ENCODE assay signal across 10 cellular contexts in genomic region chr11:65136515-65137096, GRCh38. TPM values are rescaled to one million over a fixed set of nuclear protein-coding genes. Genes with fewer than 3 reads are reported as not detected.
A peak's percentile ranks its signal among the peaks of the same experiment; 100 is the strongest.
DNase-seq lines count a peak whose midpoint lies in the region; ATAC-seq lines count a peak whose summit lies in the region.
"Had no signal": no experiment of that assay in that cellular context is flagged by ENCODE, and none has a peak within 500 bp of the region (broad histone marks: within the 10 kb centered on the region; RNA-seq: fewer than 3 reads in every experiment).

No MANE protein-coding gene starts in this region.

- no peaks in the 10 kb centered on the region for H3K9me3 Mint-ChIP-seq in stimulated activated naive CD8-positive, alpha-beta T cell treated with anti-CD3 and anti-CD28 coated beads, Interleukin-15, Interleukin-2, amounts not matched to agents 100 ng/mL and 50 ng/mL, for 24 hours
- H3K9me3 Mint-ChIP-seq in stimulated activated naive CD8-positive, alpha-beta T cell treated with anti-CD3 and anti-CD28 coated beads, Interleukin-15, amount 100 ng/mL, for 72 hours = no peaks in the 10 kb centered on the region
- no peaks in the 10 kb centered on the region for H3K9me3 Mint-ChIP-seq in activated naive CD8-positive, alpha-beta T cell (ENCODE audit: low read depth)
- H3K9me3 Mint-ChIP-seq in naive B cell = no peaks in the 10 kb centered on the region

- no peak for DNase-seq in stimulated activated naive CD8-positive, alpha-beta T cell treated with anti-CD3 and anti-CD28 coated beads, Interleukin-15, amount 100 ng/mL, for 72 hours
- DNase-seq in naive B cell = no peak
- DNase-seq in GF-D8 (lab: John Stamatoyannopoulos, UW) = no peak
- no peak for DNase-seq in NCI-H1436 (lab: John Stamatoyannopoulos, UW)
- no peak for DNase-seq in NCI-H446 (lab: John Stamatoyannopoulos, UW)
- DNase-seq: NCI-H1694; stimulated activated CD4-positive, alpha-beta T cell treated with anti-CD3 and anti-CD28 coated beads, Interleukin-2, amount 100 ng/mL, for 48 hours had no signal

- H3K27ac Mint-ChIP-seq in stimulated activated naive CD8-positive, alpha-beta T cell treated with anti-CD3 and anti-CD28 coated beads, Interleukin-15, Interleukin-2, amounts not matched to agents 100 ng/mL and 50 ng/mL, for 24 hours = peak overlapping the region; percentile 100
- peak overlapping the region in 1 of 2 donors; percentile 94 for H3K27ac Mint-ChIP-seq in stimulated activated naive CD8-positive, alpha-beta T cell treated with anti-CD3 and anti-CD28 coated beads, Interleukin-15, amount 100 ng/mL, for 72 hours
- peak overlapping the region; percentile 96 for H3K27ac Mint-ChIP-seq in activated naive CD8-positive, alpha-beta T cell
- H3K27ac Mint-ChIP-seq in naive B cell = peak overlapping the region in 4 of 6 donors; percentile 5 to 97 (median 88)

- ATAC-seq in stimulated activated naive CD8-positive, alpha-beta T cell treated with anti-CD3 and anti-CD28 coated beads, Interleukin-15, amount 100 ng/mL, for 72 hours = no peak
- ATAC-seq in naive B cell (ENCODE audit: low read depth in 2 of 2) (no peak), HG03097 (IDR thresholded peaks at IDR 0.05; ENCODE audit: low FRiP score, unreplicated experiment) (no peak)

- H3K27me3 Mint-ChIP-seq in stimulated activated naive CD8-positive, alpha-beta T cell treated with anti-CD3 and anti-CD28 coated beads, Interleukin-15, Interleukin-2, amounts not matched to agents 100 ng/mL and 50 ng/mL, for 24 hours = no peaks in the 10 kb centered on the region
- H3K27me3 Mint-ChIP-seq in stimulated activated naive CD8-positive, alpha-beta T cell treated with anti-CD3 and anti-CD28 coated beads, Interleukin-15, amount 100 ng/mL, for 72 hours = no peaks in the 10 kb centered on the region
- H3K27me3 Mint-ChIP-seq in activated naive CD8-positive, alpha-beta T cell = no peaks in the 10 kb centered on the region
- no peaks in the 10 kb centered on the region for H3K27me3 Mint-ChIP-seq in naive B cell

- H3K4me3 Mint-ChIP-seq in stimulated activated naive CD8-positive, alpha-beta T cell treated with anti-CD3 and anti-CD28 coated beads, Interleukin-15, Interleukin-2, amounts not matched to agents 100 ng/mL and 50 ng/mL, for 24 hours = peak overlapping the region; percentile 99
- H3K4me3 Mint-ChIP-seq in stimulated activated naive CD8-positive, alpha-beta T cell treated with anti-CD3 and anti-CD28 coated beads, Interleukin-15, amount 100 ng/mL, for 72 hours = peak overlapping the region in 1 of 2 donors; percentile 89
- H3K4me3 Mint-ChIP-seq in activated naive CD8-positive, alpha-beta T cell = peak overlapping the region; percentile 99
- peak overlapping the region in 6 of 8 donors; percentile 47 to 100 (median 94) for H3K4me3 Mint-ChIP-seq in naive B cell

- H3K36me3 Mint-ChIP-seq in stimulated activated naive CD8-positive, alpha-beta T cell treated with anti-CD3 and anti-CD28 coated beads, Interleukin-15, Interleukin-2, amounts not matched to agents 100 ng/mL and 50 ng/mL, for 24 hours (ENCODE audit: low read depth) = no peaks in the 10 kb centered on the region
- H3K36me3 Mint-ChIP-seq in activated naive CD8-positive, alpha-beta T cell = no peaks in the 10 kb centered on the region
- peaks cover 6 to 27% of the 10 kb centered on the region in 2 donors for H3K36me3 Mint-ChIP-seq in naive B cell

- peaks cover 46% of the 10 kb centered on the region for H3K4me1 Mint-ChIP-seq in stimulated activated naive CD8-positive, alpha-beta T cell treated with anti-CD3 and anti-CD28 coated beads, Interleukin-15, Interleukin-2, amounts not matched to agents 100 ng/mL and 50 ng/mL, for 24 hours (ENCODE audit: low read depth)
- H3K4me1 Mint-ChIP-seq in stimulated activated naive CD8-positive, alpha-beta T cell treated with anti-CD3 and anti-CD28 coated beads, Interleukin-15, amount 100 ng/mL, for 72 hours = peaks cover 42% of the 10 kb centered on the region
- H3K4me1 Mint-ChIP-seq in activated naive CD8-positive, alpha-beta T cell (ENCODE audit: low read depth) = peaks cover 35% of the 10 kb centered on the region
- H3K4me1 Mint-ChIP-seq in naive B cell = peaks cover 38 to 50% (median 45%) of the 10 kb centered on the region in 3 donors

RNA-seq across cellular contexts. Expression of gene SYVN1, which starts 2.3 kb away (rescaled TPM):
- polyA plus RNA-seq in naive B cell (ENCODE audit: low read depth in 6 of 6) = 10 to 100 TPM; 21.4 to 86.9 (median 43.5) TPM

RNA-seq across cellular contexts. Expression of gene MRPL49, which starts 14.5 kb away (rescaled TPM):
- 100 to 1,000 TPM in 3 of 6 donors, 10 to 100 TPM in 3; 68.8 to 111 (median 102) TPM for polyA plus RNA-seq in naive B cell (ENCODE audit: low read depth in 6 of 6)

RNA-seq across cellular contexts. Expression of gene FAU, which starts 14.7 kb away (rescaled TPM):
- 1,000 to 10,000 TPM; 1,024 to 1,586 (median 1,385) TPM for polyA plus RNA-seq in naive B cell (ENCODE audit: low read depth in 6 of 6)

RNA-seq across cellular contexts. Expression of gene ZNHIT2, which starts 19.1 kb away (rescaled TPM):
- polyA plus RNA-seq in naive B cell (ENCODE audit: low read depth in 6 of 6) = 10 to 100 TPM in 4 of 6 donors, 1 to 10 TPM in 2; 6.3 to 16.5 (median 14.1) TPM

RNA-seq across cellular contexts. Expression of gene TM7SF2, which starts 24.9 kb away (rescaled TPM):
- polyA plus RNA-seq in naive B cell (ENCODE audit: low read depth in 6 of 6) = 10 to 100 TPM; 11.6 to 18.4 (median 15.0) TPM
